Comparison of ENCODE assay signal across 1 cellular context in the genomic region with DNA sequence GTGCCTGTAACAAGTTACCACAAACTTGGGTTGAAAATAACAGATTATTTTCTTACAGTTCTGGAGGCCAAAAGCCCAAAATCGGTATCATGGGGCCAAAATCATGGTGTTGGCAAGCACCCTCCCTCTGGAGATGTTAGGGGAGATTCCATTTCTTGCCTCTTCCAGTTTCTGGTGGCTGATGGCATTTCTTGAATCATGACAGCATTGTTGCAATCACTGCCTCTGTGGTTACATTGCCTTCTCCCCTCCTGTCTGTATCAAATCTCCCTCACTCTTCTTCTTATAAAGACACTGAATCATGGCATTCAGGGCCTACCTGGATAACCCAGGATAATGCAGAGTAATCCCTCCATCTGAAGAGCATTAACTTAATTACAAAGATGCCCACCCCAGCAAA.
TF ChIP-seq lines count a peak whose summit lies in the region.

No MANE protein-coding gene starts in this region.

TF ChIP-seq in IMR-90, 13 proteins besides CTCF, POLR2A, EP300 and RAD21 (continued from another document):
- no peak for TF ChIP-seq ELK1 (IDR thresholded peaks at IDR 0.05; ENCODE audit: borderline replicate concordance, low read depth, low read length)
- no peak for TF ChIP-seq MXI1 (IDR thresholded peaks at IDR 0.05; ENCODE audit: borderline replicate concordance, low read depth, low read length)
- no peak for TF ChIP-seq MAFK (IDR thresholded peaks at IDR 0.05; ENCODE audit: low read depth, low read length)
- TF ChIP-seq CHD1 (IDR thresholded peaks at IDR 0.05; ENCODE audit: low read depth, low read length): no peak
- no peak for TF ChIP-seq RCOR1 (IDR thresholded peaks at IDR 0.05; ENCODE audit: insufficient replicate concordance, low read length)
